Comparison of ENCODE assay signal across 11 cellular contexts in genomic region chr1:15412843-15413242, GRCh38. TPM values are rescaled to one million over a fixed set of nuclear protein-coding genes. Genes with fewer than 3 reads are reported as not detected.
DNase-seq lines count a peak whose midpoint lies in the region; ATAC-seq and TF ChIP-seq lines count a peak whose summit lies in the region.
"Had no signal": no experiment of that assay in that cellular context is flagged by ENCODE, and none has a peak within 500 bp of the region (broad histone marks: within the 10 kb centered on the region; RNA-seq: fewer than 3 reads in every experiment).

No MANE protein-coding gene starts in this region.

- peaks cover 6% of the 10 kb centered on the region for H3K36me3 ChIP-seq in mucosa of stomach (ENCODE audit: control insufficient read depth, insufficient read depth, low read length)
- H3K36me3 ChIP-seq in tibial nerve = no peaks in the 10 kb centered on the region
- no peaks in the 10 kb centered on the region for H3K36me3 ChIP-seq in smooth muscle cell (ENCODE audit: low read depth)
- H3K36me3 ChIP-seq: gastrocnemius medialis had no signal

- 43 to 59% methylated on average over 11 of the region's 11 CpGs for WGBS in tibial nerve, 2 donors
- WGBS in smooth muscle cell (ENCODE audit: low lambda C conversion rate) = over 99% methylated on average over 11 of the region's 11 CpGs

- peaks cover 4 to 22% of the 10 kb centered on the region in 2 donors for H3K36me3 Mint-ChIP-seq in activated naive CD4-positive, alpha-beta T cell treated with anti-CD3 and anti-CD28 coated beads, Interleukin-2, amount 50 U/mL, for 72 hours
- peaks cover 21% of the 10 kb centered on the region for H3K36me3 Mint-ChIP-seq in brain

- peaks cover 54% of the 10 kb centered on the region for H3K4me1 Mint-ChIP-seq in brain

- TF ChIP-seq EP300 in tibial nerve (IDR thresholded peaks at IDR 0.05) = no peak

- no peak for TF ChIP-seq POLR2A in tibial nerve (IDR thresholded peaks at IDR 0.05)

- H3K9me3 ChIP-seq in mucosa of stomach (ENCODE audit: control insufficient read depth, low read length) (no peaks in the 10 kb centered on the region), tibial nerve (no peaks in the 10 kb centered on the region), smooth muscle cell (replicated peaks; ENCODE audit: low read depth) (no peaks in the 10 kb centered on the region)
- H3K9me3 ChIP-seq: gastrocnemius medialis had no signal

- H3K27me3 Mint-ChIP-seq in brain = no peaks in the 10 kb centered on the region

- H4K20me1 ChIP-seq in smooth muscle cell (ENCODE audit: low read depth) = peaks cover 44% of the 10 kb centered on the region

- H3K27ac ChIP-seq in tibial nerve = peak overlapping the region in 3 of 4 donors; percentile 50 to 92 (median 78)
- H3K27ac ChIP-seq in smooth muscle cell (ENCODE audit: low read depth) = no peak overlapping the region

- peaks cover 66% of the 10 kb centered on the region for H3K4me1 ChIP-seq in mucosa of stomach (ENCODE audit: control insufficient read depth, insufficient read depth, low read length)
- peaks cover 0 to 81% (median 32%) of the 10 kb centered on the region in 4 donors for H3K4me1 ChIP-seq in tibial nerve
- peaks cover 10% of the 10 kb centered on the region for H3K4me1 ChIP-seq in smooth muscle cell (ENCODE audit: low read depth)

- H3K9me3 Mint-ChIP-seq in activated naive CD4-positive, alpha-beta T cell treated with anti-CD3 and anti-CD28 coated beads, Interleukin-2, amount 50 U/mL, for 72 hours = no peaks in the 10 kb centered on the region
- H3K9me3 Mint-ChIP-seq in brain = no peaks in the 10 kb centered on the region

- TF ChIP-seq CTCF in brain (conservative IDR thresholded peaks at IDR 0.05) (no peak), tibial nerve (IDR thresholded peaks at IDR 0.05) (no peak), smooth muscle cell (IDR thresholded peaks at IDR 0.05; ENCODE audit: borderline replicate concordance, insufficient read depth, poor library complexity, severe bottlenecking) (no peak)

- ATAC-seq in activated naive CD4-positive, alpha-beta T cell treated with anti-CD3 and anti-CD28 coated beads, Interleukin-2, amount 50 U/mL, for 72 hours = no peak
- ATAC-seq: gastrocnemius medialis had no signal

- no peaks in the 10 kb centered on the region for H3K27me3 ChIP-seq in mucosa of stomach (ENCODE audit: control insufficient read depth, insufficient read depth, low read length)
- no peaks in the 10 kb centered on the region for H3K27me3 ChIP-seq in tibial nerve
- no peaks in the 10 kb centered on the region for H3K27me3 ChIP-seq in smooth muscle cell (ENCODE audit: low read depth)

- no peak overlapping the region for H2AFZ ChIP-seq in smooth muscle cell (ENCODE audit: low read depth)

- DNase-seq in activated naive CD4-positive, alpha-beta T cell treated with anti-CD3 and anti-CD28 coated beads, Interleukin-2, amount 50 U/mL, for 72 hours (ENCODE audit: low spot score in 2 of 2) = no peak
- no peak for DNase-seq in activated naive CD4-positive, alpha-beta T cell treated with anti-CD3 and anti-CD28 coated beads, Interleukin-2, amount 50 U/mL, for 16 hours
- DNase-seq in tibial nerve (ENCODE audit: low spot score in 2 of 2) = no peak
- DNase-seq in epidermal melanocyte (ENCODE audit: insufficient read length, low spot score) = no peak
- DNase-seq in smooth muscle cell (lab: John Stamatoyannopoulos, UW; ENCODE audit: unreplicated experiment) = no peak
- no peak for DNase-seq in NOMO-1 treated with DMSO at 0.1 percent for 48 hours (lab: John Stamatoyannopoulos, UW; ENCODE audit: unreplicated experiment)
- DNase-seq: activated CD4-positive, alpha-beta T cell treated with anti-CD3 and anti-CD28 coated beads for 1 hour; gastrocnemius medialis had no signal

- H3K4me3 ChIP-seq in mucosa of stomach (ENCODE audit: low read length) = peak overlapping the region; percentile 77
- H3K4me3 ChIP-seq in tibial nerve = peak overlapping the region in 1 of 4 donors; percentile 98
- H3K4me3 ChIP-seq in smooth muscle cell = no peak overlapping the region

- H3K4me3 Mint-ChIP-seq in brain = peak overlapping the region; percentile 43 to 95 (median 88)

- H3K9ac ChIP-seq in mucosa of stomach (ENCODE audit: low read length) (peak overlapping the region; percentile 89), smooth muscle cell (ENCODE audit: low read depth) (no peak overlapping the region)

- peak overlapping the region; percentile 9 to 89 for H3K27ac Mint-ChIP-seq in activated naive CD4-positive, alpha-beta T cell treated with anti-CD3 and anti-CD28 coated beads, Interleukin-2, amount 50 U/mL, for 72 hours
- H3K27ac Mint-ChIP-seq in brain = peak overlapping the region in 3 of 5 experiments; percentile 28 to 80 (median 69)

- H3F3A ChIP-seq in smooth muscle cell (ENCODE audit: low read depth) = peaks cover 11% of the 10 kb centered on the region

- no peaks in the 10 kb centered on the region for H3K79me2 ChIP-seq in smooth muscle cell (ENCODE audit: low read depth)

- H3K4me2 ChIP-seq in smooth muscle cell = no peak overlapping the region

RNA-seq across cellular contexts. Expression of gene EFHD2, which starts 3.2 kb away (rescaled TPM):
- 10 to 100 TPM; 18.8 to 55.8 TPM for total RNA-seq in activated naive CD4-positive, alpha-beta T cell treated with anti-CD3 and anti-CD28 coated beads, Interleukin-2, amount 50 U/mL, for 72 hours
- polyA plus RNA-seq in brain (ENCODE audit: insufficient read depth, low read depth, low replicate concordance) = 109 TPM
- 10 to 100 TPM; 17.0 to 61.5 (median 29.6) TPM for total RNA-seq in tibial nerve
- 7.0 and 10.4 TPM in 2 replicates for total RNA-seq in smooth muscle cell
- 22.9 and 34.1 TPM in 2 replicates for polyA plus RNA-seq in smooth muscle cell

RNA-seq across cellular contexts. Expression of gene CTRC, which starts 25.4 kb away (rescaled TPM):
- total RNA-seq in activated naive CD4-positive, alpha-beta T cell treated with anti-CD3 and anti-CD28 coated beads, Interleukin-2, amount 50 U/mL, for 72 hours = not detected
- polyA plus RNA-seq in brain (ENCODE audit: insufficient read depth, low read depth, low replicate concordance) = not detected
- 1 to 10 TPM in 3 of 4 donors, under 1 TPM in 1; 0.98 to 5.7 (median 1.9) TPM for total RNA-seq in tibial nerve
- not detected in 2 replicates for total RNA-seq in smooth muscle cell
- 1.2 TPM in 1 of 2 replicates, not detected in the other for polyA plus RNA-seq in smooth muscle cell
- polyA plus RNA-seq: BJ had no signal

RNA-seq across cellular contexts. Expression of gene CELA2A, which starts 43.7 kb away (rescaled TPM):
- total RNA-seq in activated naive CD4-positive, alpha-beta T cell treated with anti-CD3 and anti-CD28 coated beads, Interleukin-2, amount 50 U/mL, for 72 hours = not detected
- not detected for polyA plus RNA-seq in brain (ENCODE audit: insufficient read depth, low read depth, low replicate concordance)
- 1 to 10 TPM in 3 of 4 donors, under 1 TPM in 1; 0.42 to 9.3 (median 1.5) TPM for total RNA-seq in tibial nerve
- 2.6 TPM in 1 of 2 replicates, not detected in the other for total RNA-seq in smooth muscle cell
- not detected in 2 replicates for polyA plus RNA-seq in smooth muscle cell
- total RNA-seq: gastrocnemius medialis had no signal
- polyA plus RNA-seq: BJ had no signal
